ENCODE assay signal across 8 cellular contexts in the genomic region with DNA sequence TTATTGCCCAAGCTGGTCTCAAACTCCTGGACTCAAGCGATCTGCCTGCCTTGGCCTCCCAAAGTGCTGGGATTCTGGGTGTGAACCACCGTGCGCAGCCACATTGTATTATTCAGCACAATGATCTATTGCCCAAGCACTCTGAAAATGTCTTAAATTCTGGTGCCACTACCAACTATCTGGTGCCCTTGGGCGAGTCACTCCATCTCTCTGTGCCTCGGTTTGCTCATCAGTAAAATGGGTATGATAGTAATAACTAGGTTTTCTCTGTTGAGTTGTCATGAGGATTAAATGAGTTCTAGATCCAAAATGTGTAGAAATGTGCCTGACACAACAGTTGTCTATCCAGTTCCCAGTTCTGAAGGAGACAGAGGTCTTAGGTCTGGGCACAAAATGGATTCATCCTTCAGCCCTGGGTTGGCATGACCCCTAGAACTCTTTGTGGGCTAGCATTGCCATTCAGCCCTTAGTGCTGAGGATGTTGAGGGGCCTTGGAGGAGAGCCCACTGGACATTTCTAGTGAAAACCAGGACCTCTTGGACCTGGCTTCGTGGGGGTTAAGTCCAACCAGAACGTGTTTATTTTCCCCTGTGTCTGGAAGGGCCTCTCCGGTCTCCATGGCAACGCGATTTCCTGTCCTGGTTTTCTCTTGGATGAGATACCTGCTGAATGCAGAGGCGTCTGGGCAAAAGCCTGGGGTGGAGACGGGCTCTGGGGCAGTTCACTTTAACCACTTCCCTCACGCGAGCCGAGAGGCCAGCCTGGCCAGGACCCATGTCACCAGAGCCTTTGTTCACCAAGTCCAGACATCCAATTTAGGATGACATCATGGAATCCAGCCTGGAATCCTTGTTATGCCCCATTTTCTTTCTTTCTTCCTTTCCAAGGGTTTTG. TPM values are rescaled to one million over a fixed set of nuclear protein-coding genes. Genes with fewer than 3 reads are reported as not detected.
A peak's percentile ranks its signal among the peaks of the same experiment; 100 is the strongest.
DNase-seq lines count a peak whose midpoint lies in the region; ATAC-seq, FAIRE-seq and TF ChIP-seq lines count a peak whose summit lies in the region.

No MANE protein-coding gene starts in this region.

- H2AFZ ChIP-seq in SK-N-SH (ENCODE audit: low read depth): peak overlapping the region; percentile 74; the same call in 1 of the 2 replicates

- H3F3A ChIP-seq in SK-N-SH (replicated peaks; ENCODE audit: insufficient read depth): no peaks in the 10 kb centered on the region

- peak overlapping the region; percentile 29 for H3K9ac ChIP-seq in SK-N-SH

- H3K36me3 ChIP-seq in SK-N-SH (replicated peaks in 1 of 2; ENCODE audit: control insufficient read depth in 1 of 2, insufficient read depth in 2 of 2, low read length in 1 of 2) (no peaks in the 10 kb centered on the region), pancreas (no peaks in the 10 kb centered on the region)

- 39% methylated on average over 15 of the region's 15 CpGs for whole genome bisulfite sequencing in SK-N-SH (ENCODE audit: low lambda C conversion rate)
- WGBS in pancreas, 2 donors: 33 to 34% methylated on average over 15 of the region's 15 CpGs

- no peaks in the 10 kb centered on the region for H3K9me2 ChIP-seq in SK-N-SH

- peak overlapping the region; percentile 49; the same call in 1 of the 2 replicates for H3K4me2 ChIP-seq in SK-N-SH

- peak in 1 of 2 experiments; percentile 51; a peak in 1 of 4 replicates for TF ChIP-seq EP300 in SK-N-SH (IDR thresholded peaks at IDR 0.05; ENCODE audit: borderline replicate concordance in 1 of 2, low read depth in 1 of 2, low read length in 1 of 2)

- no peaks in the 10 kb centered on the region for H3K79me2 ChIP-seq in SK-N-SH (ENCODE audit: insufficient read depth)

- POLR2A ChIA-PET in SK-N-SH (lab: Yijun Ruan, JAX): no interaction called here

- no peak for FAIRE-seq in pancreas (lab: Jason Lieb, UNC)

- H3K9me3 ChIP-seq in SK-N-SH (no peaks in the 10 kb centered on the region), pancreas (no peaks in the 10 kb centered on the region)

- TF ChIP-seq RAD21 in SK-N-SH (IDR thresholded peaks at IDR 0.05; ENCODE audit: low read length): peak; percentile 28

- DNase-seq in GM04503 (ENCODE audit: low read depth): peak; percentile 68
- DNase-seq in SK-N-SH: peak; percentile 78
- peak in 41 of 42 donors; percentile 8 to 76 (median 48) for DNase-seq in head of caudate nucleus
- peak; percentile 37 to 63 (median 57) for DNase-seq in pancreas
- DNase-seq in SIG-M5 treated with dmso at 0.1 percent for 504 hours (lab: John Stamatoyannopoulos, UW; ENCODE audit: unreplicated experiment): no peak
- DNase-seq in DMS114 treated with DMSO at 0.1 percent for 48 hours (lab: John Stamatoyannopoulos, UW; ENCODE audit: unreplicated experiment): no peak
- DNase-seq in NCI-H82 (lab: John Stamatoyannopoulos, UW): no peak
- DNase-seq in NOMO-1 treated with DMSO at 0.1 percent for 48 hours (lab: John Stamatoyannopoulos, UW; ENCODE audit: unreplicated experiment): no peak

- peak; percentile 60 to 88 (median 74) for ATAC-seq in pancreas

- H3K27ac ChIP-seq in SK-N-SH (ENCODE audit: low read depth in 2 of 2, low read length in 1 of 2) (peak overlapping the region; percentile 63 to 91), pancreas (no peak overlapping the region)

- H3K27me3 ChIP-seq in SK-N-SH (ENCODE audit: insufficient read depth) (no peaks in the 10 kb centered on the region), pancreas (no peaks in the 10 kb centered on the region)

- peaks cover 10 to 20% of the 10 kb centered on the region in 2 experiments for H3K4me1 ChIP-seq in SK-N-SH (ENCODE audit: control insufficient read depth in 1 of 2, insufficient read depth in 2 of 2, low read depth in 1 of 2, low read length in 1 of 2)
- H3K4me1 ChIP-seq in pancreas: peaks cover 0 to 9% (median 0%) of the 10 kb centered on the region in 3 donors

- H3K4me3 ChIP-seq in SK-N-SH (ENCODE audit: low read depth in 2 of 2, low read length in 1 of 2): no peak overlapping the region
- H3K4me3 ChIP-seq in pancreas: no peak overlapping the region

- CTCF ChIA-PET in SK-N-SH (lab: Yijun Ruan, JAX): interaction anchor here (3.8 to 5.6 kb wide), 2 partner anchors 11 to 107 kb away, joined by 13 to 40 read pairs; no protein-coding TSS in a partner anchor

- intact Hi-C loops in head of caudate nucleus (cut with DNase I) (no loop called here), pancreas (cut with DNase I) (no loop called here)

- H4K20me1 ChIP-seq in SK-N-SH (ENCODE audit: insufficient read depth): no peaks in the 10 kb centered on the region

- TF ChIP-seq CTCF in SK-N-SH (IDR thresholded peaks at IDR 0.05): no peak
- TF ChIP-seq CTCF in pancreas (IDR thresholded peaks at IDR 0.05): no peak

TF ChIP-seq in SK-N-SH, 30 proteins besides CTCF, POLR2A, EP300 and RAD21:
- TF ChIP-seq SMC3 (IDR thresholded peaks at IDR 0.05; ENCODE audit: low read depth, low read length): peak; percentile 14; the same call in 1 of the 2 replicates
- TF ChIP-seq, protein P1, sequence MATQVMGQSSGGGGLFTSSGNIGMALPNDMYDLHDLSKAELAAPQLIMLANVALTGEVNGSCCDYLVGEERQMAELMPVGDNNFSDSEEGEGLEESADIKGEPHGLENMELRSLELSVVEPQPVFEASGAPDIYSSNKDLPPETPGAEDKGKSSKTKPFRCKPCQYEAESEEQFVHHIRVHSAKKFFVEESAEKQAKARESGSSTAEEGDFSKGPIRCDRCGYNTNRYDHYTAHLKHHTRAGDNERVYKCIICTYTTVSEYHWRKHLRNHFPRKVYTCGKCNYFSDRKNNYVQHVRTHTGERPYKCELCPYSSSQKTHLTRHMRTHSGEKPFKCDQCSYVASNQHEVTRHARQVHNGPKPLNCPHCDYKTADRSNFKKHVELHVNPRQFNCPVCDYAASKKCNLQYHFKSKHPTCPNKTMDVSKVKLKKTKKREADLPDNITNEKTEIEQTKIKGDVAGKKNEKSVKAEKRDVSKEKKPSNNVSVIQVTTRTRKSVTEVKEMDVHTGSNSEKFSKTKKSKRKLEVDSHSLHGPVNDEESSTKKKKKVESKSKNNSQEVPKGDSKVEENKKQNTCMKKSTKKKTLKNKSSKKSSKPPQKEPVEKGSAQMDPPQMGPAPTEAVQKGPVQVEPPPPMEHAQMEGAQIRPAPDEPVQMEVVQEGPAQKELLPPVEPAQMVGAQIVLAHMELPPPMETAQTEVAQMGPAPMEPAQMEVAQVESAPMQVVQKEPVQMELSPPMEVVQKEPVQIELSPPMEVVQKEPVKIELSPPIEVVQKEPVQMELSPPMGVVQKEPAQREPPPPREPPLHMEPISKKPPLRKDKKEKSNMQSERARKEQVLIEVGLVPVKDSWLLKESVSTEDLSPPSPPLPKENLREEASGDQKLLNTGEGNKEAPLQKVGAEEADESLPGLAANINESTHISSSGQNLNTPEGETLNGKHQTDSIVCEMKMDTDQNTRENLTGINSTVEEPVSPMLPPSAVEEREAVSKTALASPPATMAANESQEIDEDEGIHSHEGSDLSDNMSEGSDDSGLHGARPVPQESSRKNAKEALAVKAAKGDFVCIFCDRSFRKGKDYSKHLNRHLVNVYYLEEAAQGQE (IDR thresholded peaks at IDR 0.05; ENCODE audit: low read depth, low read length): no peak
- TF ChIP-seq RFX5 (IDR thresholded peaks at IDR 0.05; ENCODE audit: low read length): 0 out of 2 replicates have a peak, but pooled peaks have one; percentile 12
- no peak for TF ChIP-seq FOXM1 (IDR thresholded peaks at IDR 0.05; ENCODE audit: low read depth)
- peak; percentile 48; the same call in 1 of the 2 replicates for TF ChIP-seq RCOR1 (IDR thresholded peaks at IDR 0.05; ENCODE audit: low read length)
- no peak for TF ChIP-seq GABPA (IDR thresholded peaks at IDR 0.05; ENCODE audit: low read depth)
- TF ChIP-seq, protein P2, sequence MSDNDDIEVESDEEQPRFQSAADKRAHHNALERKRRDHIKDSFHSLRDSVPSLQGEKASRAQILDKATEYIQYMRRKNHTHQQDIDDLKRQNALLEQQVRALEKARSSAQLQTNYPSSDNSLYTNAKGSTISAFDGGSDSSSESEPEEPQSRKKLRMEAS (IDR thresholded peaks at IDR 0.05; ENCODE audit: low read depth): 0 out of 2 replicates have a peak, but pooled peaks have one; percentile 45
- TF ChIP-seq MXI1 (IDR thresholded peaks at IDR 0.05; ENCODE audit: low read depth, low read length): peak; percentile 28; the same call in 1 of the 2 replicates
- TF ChIP-seq POLR2AphosphoS5 (IDR thresholded peaks at IDR 0.05; ENCODE audit: low read depth, low read length): peak; percentile 22; the same call in 1 of the 2 replicates
- TF ChIP-seq, protein P3, sequence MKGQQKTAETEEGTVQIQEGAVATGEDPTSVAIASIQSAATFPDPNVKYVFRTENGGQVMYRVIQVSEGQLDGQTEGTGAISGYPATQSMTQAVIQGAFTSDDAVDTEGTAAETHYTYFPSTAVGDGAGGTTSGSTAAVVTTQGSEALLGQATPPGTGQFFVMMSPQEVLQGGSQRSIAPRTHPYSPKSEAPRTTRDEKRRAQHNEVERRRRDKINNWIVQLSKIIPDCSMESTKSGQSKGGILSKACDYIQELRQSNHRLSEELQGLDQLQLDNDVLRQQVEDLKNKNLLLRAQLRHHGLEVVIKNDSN (IDR thresholded peaks at IDR 0.05; ENCODE audit: borderline replicate concordance, low read depth): no peak

RNA-seq across cellular contexts. Expression of a gene that starts 43.7 kb away (rescaled TPM):
- 32.5 and 40.1 TPM in 2 replicates for polyA plus RNA-seq in SK-N-SH (2012; rRNA removed)
- polyA plus RNA-seq in SK-N-SH (2012; cell fraction: cytosol; rRNA removed): 16.0 and 19.0 TPM in 2 replicates
- 127 and 149 TPM in 2 replicates for polyA plus RNA-seq in SK-N-SH (2012; cell fraction: nucleus; rRNA removed)
- 10 to 100 TPM; 15.6 to 33.9 (median 21.9) TPM for total RNA-seq in pancreas
- 10 to 100 TPM; 22.5 to 27.7 TPM for polyA plus RNA-seq in pancreas

Comparison
In these comparisons a context has a peak if more than half of its experiments do, and no peak if none do; other contexts are left out.
1. DNase-seq: peak in GM04503 (single experiment), SK-N-SH (single experiment), head of caudate nucleus (41 of 42) and pancreas (6 of 6); none in SIG-M5 treated with dmso at 0.1 percent for 504 hours (single experiment), DMS114 treated with DMSO at 0.1 percent for 48 hours (single experiment), NCI-H82 (single experiment) and NOMO-1 treated with DMSO at 0.1 percent for 48 hours (single experiment).
2. H3K27ac ChIP-seq: peak in SK-N-SH (2 of 2); none in pancreas (0 of 4).